26 cellular contexts compared by ENCODE assay signal in genomic region chr5:143800715-143801114, GRCh38. TPM values are rescaled to one million over a fixed set of nuclear protein-coding genes. Genes with fewer than 3 reads are reported as not detected.
DNase-seq lines count a peak whose midpoint lies in the region; ATAC-seq and TF ChIP-seq lines count a peak whose summit lies in the region.
"Had no signal": no experiment of that assay in that cellular context is flagged by ENCODE, and none has a peak within 500 bp of the region (broad histone marks: within the 10 kb centered on the region; RNA-seq: fewer than 3 reads in every experiment).

No MANE protein-coding gene starts in this region.

- H3F3A ChIP-seq in GM23338 (replicated peaks; ENCODE audit: low read depth): no peaks in the 10 kb centered on the region

- no peaks in the 10 kb centered on the region for H3K4me1 Mint-ChIP-seq in GM23338
- H3K4me1 Mint-ChIP-seq in activated T-cell treated with anti-CD3 and anti-CD28 coated beads, Interleukin-2, amount 50 U/mL, for 72 hours (ENCODE audit: low read depth): no peaks in the 10 kb centered on the region
- H3K4me1 Mint-ChIP-seq: activated CD4-positive, alpha-beta T cell treated with anti-CD3 and anti-CD28 coated beads, Interleukin-2, amount 10 ng/mL, durations not matched to agents 7 days and 5 days; mesothelial cell of epicardium had no signal

- no peaks in the 10 kb centered on the region for H3K9me2 ChIP-seq in GM23338 (ENCODE audit: insufficient read depth)

- H2AFZ ChIP-seq in GM23338: peak overlapping the region; percentile 28; the same call in 1 of the 2 replicates

- H4K20me1 ChIP-seq in GM23338 (replicated peaks; ENCODE audit: insufficient read depth): no peaks in the 10 kb centered on the region

- H3K4me2 ChIP-seq in GM23338: no peak overlapping the region
- H3K4me2 ChIP-seq: smooth muscle cell had no signal

- DNase-seq in DMS 273 treated with DMSO at 0.1 percent for 48 hours (lab: John Stamatoyannopoulos, UW) (peak; percentile 80), GM23338 (ENCODE audit: low spot score) (no peak), NCI-H2171 treated with DMSO at 0.1 percent for 48 hours (lab: John Stamatoyannopoulos, UW) (peak; percentile 96), inferior parietal cortex (ENCODE audit: extremely low spot score) (peak; percentile 25), HuH-7 (ENCODE audit: low spot score) (no peak)
- DNase-seq in activated T-cell treated with anti-CD3 and anti-CD28 coated beads, Interleukin-2, amount 50 U/mL, for 72 hours: no peak
- DNase-seq: activated CD4-positive, alpha-beta T cell treated with anti-CD3 and anti-CD28 coated beads, Interleukin-2, amount 10 ng/mL, durations not matched to agents 7 days and 5 days; activated CD8-positive, alpha-beta memory T cell treated with anti-CD3 and anti-CD28 coated beads, Interleukin-2, amount 50 U/mL, for 48 hours; activated gamma-delta T cell treated with Interleukin-2 at 50 U/mL for 16 hours; AML-193; Calu3; GF-D8; NCI-H1436; NCI-H2227 treated with DMSO at 0.1 percent for 48 hours; stimulated activated CD4-positive, alpha-beta T cell treated with anti-CD3 and anti-CD28 coated beads, Interleukin-4, amount 100 ng/mL, for 24 hours had no signal

- H3K27ac ChIP-seq in GM23338 (ENCODE audit: low read depth): no peak overlapping the region
- H3K27ac ChIP-seq: cardiac muscle cell had no signal

- no peaks in the 10 kb centered on the region for H3K79me2 ChIP-seq in GM23338 (replicated peaks; ENCODE audit: insufficient read depth)

- no peaks in the 10 kb centered on the region for H3K9me3 Mint-ChIP-seq in GM23338
- no peaks in the 10 kb centered on the region for H3K9me3 Mint-ChIP-seq in activated T-cell treated with anti-CD3 and anti-CD28 coated beads, Interleukin-2, amount 50 U/mL, for 72 hours
- H3K9me3 Mint-ChIP-seq: activated CD4-positive, alpha-beta T cell treated with anti-CD3 and anti-CD28 coated beads, Interleukin-2, amount 10 ng/mL, durations not matched to agents 7 days and 5 days; mesothelial cell of epicardium had no signal

- H3K36me3 Mint-ChIP-seq in GM23338 (ENCODE audit: low read depth): no peaks in the 10 kb centered on the region
- no peaks in the 10 kb centered on the region for H3K36me3 Mint-ChIP-seq in activated T-cell treated with anti-CD3 and anti-CD28 coated beads, Interleukin-2, amount 50 U/mL, for 72 hours (ENCODE audit: insufficient read depth in 2 of 2)
- H3K36me3 Mint-ChIP-seq: mesothelial cell of epicardium had no signal

- no peak overlapping the region for H3K27ac Mint-ChIP-seq in GM23338
- no peak overlapping the region for H3K27ac Mint-ChIP-seq in activated T-cell treated with anti-CD3 and anti-CD28 coated beads, Interleukin-2, amount 50 U/mL, for 72 hours
- H3K27ac Mint-ChIP-seq: activated CD4-positive, alpha-beta T cell treated with anti-CD3 and anti-CD28 coated beads, Interleukin-2, amount 10 ng/mL, durations not matched to agents 7 days and 5 days; mesothelial cell of epicardium had no signal

- no peaks in the 10 kb centered on the region for H3K4me1 ChIP-seq in GM23338 (ENCODE audit: insufficient read depth)

- no peak overlapping the region for H3K4me3 ChIP-seq in GM23338
- H3K4me3 ChIP-seq: cardiac muscle cell, smooth muscle cell had no signal

- TF ChIP-seq CTCF in GM23338 (conservative IDR thresholded peaks at IDR 0.05; ENCODE audit: low read depth in 2 of 2): no peak

- H3K4me3 Mint-ChIP-seq in GM23338: no peak overlapping the region
- H3K4me3 Mint-ChIP-seq in activated T-cell treated with anti-CD3 and anti-CD28 coated beads, Interleukin-2, amount 50 U/mL, for 72 hours: no peak overlapping the region
- H3K4me3 Mint-ChIP-seq: activated CD4-positive, alpha-beta T cell treated with anti-CD3 and anti-CD28 coated beads, Interleukin-2, amount 10 ng/mL, durations not matched to agents 7 days and 5 days; mesothelial cell of epicardium had no signal

- H3K36me3 ChIP-seq in GM23338 (ENCODE audit: insufficient read depth): no peaks in the 10 kb centered on the region
- H3K36me3 ChIP-seq: cardiac muscle cell had no signal

- H3K27me3 Mint-ChIP-seq in GM23338 (ENCODE audit: insufficient read depth, low read depth, poor library complexity): peaks cover 5% of the 10 kb centered on the region
- no peaks in the 10 kb centered on the region for H3K27me3 Mint-ChIP-seq in activated T-cell treated with anti-CD3 and anti-CD28 coated beads, Interleukin-2, amount 50 U/mL, for 72 hours (ENCODE audit: low read depth)

- no peaks in the 10 kb centered on the region for H3K27me3 ChIP-seq in GM23338 (ENCODE audit: insufficient read depth)

- ATAC-seq in GM23338 (no peak), HG03196 (IDR thresholded peaks at IDR 0.05; ENCODE audit: unreplicated experiment) (no peak), HG03457 (IDR thresholded peaks at IDR 0.05; ENCODE audit: unreplicated experiment) (no peak)
- ATAC-seq in activated T-cell treated with anti-CD3 and anti-CD28 coated beads, Interleukin-2, amount 50 U/mL, for 72 hours (replicated peaks in 1 of 2): no peak
- ATAC-seq: HepG2 had no signal

TF ChIP-seq in GM23338, 12 proteins besides CTCF, POLR2A, EP300 and RAD21:
- TF ChIP-seq EZH2phosphoT487 (IDR thresholded peaks at IDR 0.05; ENCODE audit: unreplicated experiment) (no peak), CREB1 (CRISPR knock-in tag; IDR thresholded peaks at IDR 0.05; ENCODE audit: low read depth) (no peak)

RNA-seq across cellular contexts. Expression of gene HMHB1, which starts 11.2 kb away (rescaled TPM):
- total RNA-seq in GM23338 (2014; rRNA removed; shearing (Covaris generic)): not detected in 2 replicates
- not detected in 2 replicates for polyA plus RNA-seq in GM23338 (2016; fragmentation: Nextera tagmentation; extraction: Ambion mirVana)
- total RNA-seq in activated T-cell treated with anti-CD3 and anti-CD28 coated beads, Interleukin-2, amount 50 U/mL, for 72 hours: not detected
- total RNA-seq: activated CD4-positive, alpha-beta T cell treated with anti-CD3 and anti-CD28 coated beads, Interleukin-2, amount 10 ng/mL, durations not matched to agents 7 days and 5 days; Calu3; cardiac muscle cell; epithelial cell of proximal tubule; HepG2; M059J; mesothelial cell of epicardium; posterior vena cava; smooth muscle cell; urinary bladder had no signal
- polyA plus RNA-seq: cardiac muscle cell, HepG2, neural cell, smooth muscle cell, urinary bladder had no signal

Comparison
In these comparisons a context has a peak if more than half of its experiments do, and no peak if none do; other contexts are left out.
1. DNase-seq: peak in DMS 273 treated with DMSO at 0.1 percent for 48 hours (single experiment), NCI-H2171 treated with DMSO at 0.1 percent for 48 hours (single experiment) and inferior parietal cortex (single experiment); none in GM23338 (single experiment), activated T-cell treated with anti-CD3 and anti-CD28 coated beads, Interleukin-2, amount 50 U/mL, for 72 hours (0 of 2) and HuH-7 (single experiment).